In the genomic region with DNA sequence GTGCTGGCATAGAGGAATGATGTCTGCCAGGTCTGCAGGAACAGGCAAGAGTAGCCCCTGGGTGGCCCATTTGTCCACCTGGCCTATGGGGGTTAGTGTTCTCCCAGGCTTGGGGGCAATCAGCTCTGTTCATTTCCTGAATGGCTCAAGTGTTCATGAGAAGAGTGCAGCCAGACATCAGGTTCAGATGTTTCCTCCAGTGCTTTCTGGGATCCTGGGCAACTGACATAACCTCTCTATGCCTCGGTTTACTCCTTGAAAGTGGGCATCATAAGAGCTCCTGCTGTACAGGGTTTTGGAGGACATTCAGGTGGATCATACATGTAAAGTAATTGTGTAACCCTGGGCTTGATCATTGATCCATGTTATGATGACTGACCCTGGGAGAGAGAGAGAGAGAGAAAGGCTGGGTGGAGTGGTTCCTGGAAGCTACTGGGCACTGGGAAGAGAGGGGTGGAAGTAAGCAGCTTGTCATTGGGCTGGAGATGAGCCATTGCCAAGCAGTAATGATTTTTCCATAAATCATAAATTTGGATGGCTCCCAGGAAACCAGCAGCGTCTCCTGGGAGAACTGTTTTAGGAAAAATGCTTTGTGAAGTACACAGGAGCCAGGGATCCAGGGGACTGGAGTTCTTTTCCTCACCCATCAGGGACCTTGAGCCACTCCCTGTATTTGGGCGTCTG, we compare ENCODE assay signal across 14 cellular contexts. TPM values are rescaled to one million over a fixed set of nuclear protein-coding genes. Genes with fewer than 3 reads are reported as not detected.
DNase-seq lines count a peak whose midpoint lies in the region; ATAC-seq and TF ChIP-seq lines count a peak whose summit lies in the region.
"Had no signal": no experiment of that assay in that cellular context is flagged by ENCODE, and none has a peak within 500 bp of the region (broad histone marks: within the 10 kb centered on the region; RNA-seq: fewer than 3 reads in every experiment).

No MANE protein-coding gene starts in this region.

- peaks cover 13% of the 10 kb centered on the region for H3K27me3 Mint-ChIP-seq in chondrocyte (ENCODE audit: low read depth)

- ATAC-seq in upper lobe of right lung (peak; percentile 17), GM21360 (IDR thresholded peaks at IDR 0.05; ENCODE audit: unreplicated experiment) (no peak)
- ATAC-seq: left colon had no signal

- H3K27ac Mint-ChIP-seq in chondrocyte (ENCODE audit: unreplicated experiment) = peak overlapping the region; percentile 30

- no peak overlapping the region for H3K14ac ChIP-seq in mesenchymal stem cell (ENCODE audit: low read length in 2 of 2)

- peak; percentile 37 for DNase-seq in activated CD8-positive, alpha-beta memory T cell treated with anti-CD3 and anti-CD28 coated beads, Interleukin-2, amount 50 U/mL, for 48 hours
- no peak for DNase-seq in activated CD8-positive, alpha-beta memory T cell treated with anti-CD3 and anti-CD28 coated beads, Interleukin-2, amount 50 U/mL, for 4 hours
- DNase-seq in chondrocyte (ENCODE audit: low spot score) (no peak), mesenchymal stem cell (no peak), upper lobe of right lung (no peak), NCI-H82 treated with DMSO at 0.1 percent for 48 hours (lab: John Stamatoyannopoulos, UW; ENCODE audit: unreplicated experiment) (no peak), NCI-H2029 (lab: John Stamatoyannopoulos, UW) (no peak)
- DNase-seq: activated gamma-delta T cell treated with Interleukin-2 at 50 U/mL for 16 hours; left colon; NK-92 treated with Interleukin-12 subunit alpha and Interleukin-12 subunit beta, amount 100 ng/mL, for 24 hours; stimulated activated naive CD4-positive, alpha-beta T cell treated with Interleukin-2 at 50 U/mL for 16 hours had no signal

- no peak overlapping the region for H2AFZ ChIP-seq in mesenchymal stem cell (ENCODE audit: low read depth, low read length)

- H3K36me3 ChIP-seq in mesenchymal stem cell (ENCODE audit: control insufficient read depth in 1 of 2, insufficient read depth in 2 of 2, low read depth in 1 of 2, low read length in 2 of 2) (no peaks in the 10 kb centered on the region), upper lobe of right lung (no peaks in the 10 kb centered on the region)

- intact Hi-C loops in upper lobe of right lung (cut with DNase I) = no loop called here

- no peak overlapping the region for H3K23ac ChIP-seq in mesenchymal stem cell (ENCODE audit: low read length in 2 of 2)

- peak overlapping the region; percentile 5 to 67 for H3K18ac ChIP-seq in mesenchymal stem cell (ENCODE audit: low read depth in 1 of 2, low read length in 2 of 2)

- peak overlapping the region; percentile 89 to 90 for H2BK12ac ChIP-seq in mesenchymal stem cell (ENCODE audit: low read length in 2 of 2)

- peaks cover 41% of the 10 kb centered on the region for H3K4me1 Mint-ChIP-seq in chondrocyte (ENCODE audit: low read depth)

- H3K4me3 Mint-ChIP-seq in chondrocyte (ENCODE audit: unreplicated experiment) = no peak overlapping the region

- no peak overlapping the region for H3K4me2 ChIP-seq in mesenchymal stem cell (ENCODE audit: low read length, poor library complexity, severe bottlenecking)

- 75% methylated on average over 3 of the region's 3 CpGs for whole genome bisulfite sequencing in mesenchymal stem cell

- no peak for TF ChIP-seq CTCF in chondrocyte (IDR thresholded peaks at IDR 0.05)
- TF ChIP-seq CTCF in upper lobe of right lung (IDR thresholded peaks at IDR 0.05) = no peak

- H3K79me1 ChIP-seq in mesenchymal stem cell (replicated peaks; ENCODE audit: low read length, poor library complexity, severe bottlenecking) = no peaks in the 10 kb centered on the region

- peaks cover 5% of the 10 kb centered on the region for H3K36me3 Mint-ChIP-seq in chondrocyte (ENCODE audit: low read depth)

- peaks cover 10% of the 10 kb centered on the region for H3K9me3 ChIP-seq in mesenchymal stem cell (ENCODE audit: control insufficient read depth, low read length)
- H3K9me3 ChIP-seq in upper lobe of right lung = no peaks in the 10 kb centered on the region

- no peak overlapping the region for H2AK5ac ChIP-seq in mesenchymal stem cell (ENCODE audit: low read length, severe bottlenecking)

- no peak overlapping the region for H2BK5ac ChIP-seq in mesenchymal stem cell (ENCODE audit: low read depth, low read length, poor library complexity, severe bottlenecking)

- H3K27me3 ChIP-seq in mesenchymal stem cell (ENCODE audit: control insufficient read depth in 1 of 2, insufficient read depth in 1 of 2, low read length in 2 of 2) (peaks cover 0 to 16% of the 10 kb centered on the region in 2 experiments), upper lobe of right lung (no peaks in the 10 kb centered on the region)

- H2BK120ac ChIP-seq in mesenchymal stem cell (ENCODE audit: low read depth, low read length) = peak overlapping the region; percentile 11

- peak overlapping the region; percentile 46 to 57 for H3K4ac ChIP-seq in mesenchymal stem cell (ENCODE audit: low read depth in 1 of 2, low read length in 2 of 2)

- peaks cover 23% of the 10 kb centered on the region for H3K9me3 Mint-ChIP-seq in chondrocyte (ENCODE audit: low read depth)

- H4K91ac ChIP-seq in mesenchymal stem cell (ENCODE audit: low read length) = peak overlapping the region; percentile 18

- peak overlapping the region; percentile 65 for H3K9ac ChIP-seq in mesenchymal stem cell (ENCODE audit: low read length)

- H3K4me3 ChIP-seq in mesenchymal stem cell (ENCODE audit: insufficient read depth in 1 of 2, low read depth in 1 of 2, low read length in 2 of 2) (peak overlapping the region in 1 of 2 experiments; percentile 12), upper lobe of right lung (no peak overlapping the region)

- H3K4me1 ChIP-seq in mesenchymal stem cell (ENCODE audit: control insufficient read depth, insufficient read depth, low read depth, low read length) = peaks cover 5% of the 10 kb centered on the region
- peaks cover 12% of the 10 kb centered on the region for H3K4me1 ChIP-seq in upper lobe of right lung

- H3K27ac ChIP-seq in mesenchymal stem cell (ENCODE audit: low read length, poor library complexity, severe bottlenecking) (no peak overlapping the region), upper lobe of right lung (no peak overlapping the region)

- peak overlapping the region; percentile 41 for H4K8ac ChIP-seq in mesenchymal stem cell (ENCODE audit: low read length)

- no peak overlapping the region for H2BK15ac ChIP-seq in mesenchymal stem cell (ENCODE audit: low read depth, poor library complexity, severe bottlenecking)

RNA-seq across cellular contexts. Expression of a gene that starts 30.2 kb away (rescaled TPM):
- not detected in 3 replicates for total RNA-seq in chondrocyte
- polyA plus RNA-seq in mesenchymal stem cell (2013, experiment 1 of 2) = not detected
- polyA plus RNA-seq in mesenchymal stem cell (2013, experiment 2 of 2) = not detected
- not detected for total RNA-seq in upper lobe of right lung
- total RNA-seq: A673, G401, left colon had no signal

RNA-seq across cellular contexts. Expression of a gene that starts 48.5 kb away (rescaled TPM):
- total RNA-seq in chondrocyte (5.8 to 14.7 TPM (median 11.1 TPM) in 3 replicates), upper lobe of right lung (32.2 TPM)
- polyA plus RNA-seq in mesenchymal stem cell (2013, experiment 1 of 2) = 7.4 TPM
- 7.0 TPM for polyA plus RNA-seq in mesenchymal stem cell (2013, experiment 2 of 2)
- total RNA-seq: G401 had no signal
